ENCODE assay signal across 1 cellular context in genomic region chr22:39076586-39077512, GRCh38.
TF ChIP-seq lines count a peak whose summit lies in the region.

TSS of gene APOBEC3G (plus strand) at chr22:39077275. CDS start at chr22:39077362, 87 bp downstream.

TF ChIP-seq in GM12878, 131 proteins besides CTCF, POLR2A, EP300 and RAD21 (continued from another document):
- TF ChIP-seq ZNF687 (IDR thresholded peaks at IDR 0.05) (peak; percentile 47; the same call in 1 of the 2 replicates), MEF2B (IDR thresholded peaks at IDR 0.05; ENCODE audit: partially characterized antibody, poor library complexity, severe bottlenecking) (peak; percentile 9), GATAD2B (conservative IDR thresholded peaks at IDR 0.05; ENCODE audit: low read depth) (0 out of 2 replicates have a peak, but pooled peaks have one; percentile 47), DPF2 (IDR thresholded peaks at IDR 0.05) (peak; percentile 19; the same call in 1 of the 2 replicates), PKNOX1 (IDR thresholded peaks at IDR 0.05) (peak; percentile 52; the same call in 1 of the 2 replicates)
